Comparison of ENCODE assay signal across 23 cellular contexts in the genomic region with DNA sequence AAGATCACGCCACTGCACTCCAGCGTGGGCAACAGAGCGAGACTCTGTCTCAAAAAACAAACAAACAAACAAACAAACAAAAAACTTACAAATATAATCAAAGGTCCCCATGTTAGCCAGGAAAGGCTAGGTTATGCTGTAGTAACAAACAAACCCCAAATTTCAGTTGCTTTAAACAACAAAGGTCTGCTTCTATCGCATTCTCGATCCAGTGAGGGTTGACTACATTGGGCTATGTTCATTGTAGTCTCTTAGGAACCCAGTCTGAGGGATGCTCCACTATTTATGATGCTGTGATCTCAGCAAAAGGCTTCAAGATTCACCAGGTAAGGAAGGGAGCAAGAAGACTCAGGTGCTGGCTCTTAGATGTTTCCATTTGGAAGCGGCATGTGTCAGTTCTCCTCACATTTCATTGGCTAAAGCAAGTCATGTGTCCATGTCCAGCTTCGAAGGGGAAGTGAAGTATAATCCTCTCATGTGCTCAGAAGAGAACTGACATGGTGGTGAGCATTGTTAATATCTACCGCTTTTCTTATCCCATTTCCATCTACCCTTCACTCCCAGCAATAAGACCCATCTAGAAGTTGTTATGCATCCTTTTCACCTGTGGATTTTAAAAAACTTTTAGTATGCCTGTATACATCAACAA. TPM values are rescaled to one million over a fixed set of nuclear protein-coding genes. Genes with fewer than 3 reads are reported as not detected.
DNase-seq lines count a peak whose midpoint lies in the region; ATAC-seq, FAIRE-seq and TF ChIP-seq lines count a peak whose summit lies in the region.
"Had no signal": no experiment of that assay in that cellular context is flagged by ENCODE, and none has a peak within 500 bp of the region (broad histone marks: within the 10 kb centered on the region; RNA-seq: fewer than 3 reads in every experiment).

No MANE protein-coding gene starts in this region.

- no peaks in the 10 kb centered on the region for H3F3A ChIP-seq in GM23338 (replicated peaks; ENCODE audit: low read depth)

- H3K79me2 ChIP-seq in GM23338 (replicated peaks; ENCODE audit: insufficient read depth), result no peaks in the 10 kb centered on the region
- H3K79me2 ChIP-seq in K562 (ENCODE audit: control insufficient read depth, insufficient read depth, low read length), result no peaks in the 10 kb centered on the region

- no peak overlapping the region for H3K27ac Mint-ChIP-seq in GM23338
- H3K27ac Mint-ChIP-seq in activated CD8-positive, alpha-beta memory T cell treated with anti-CD3 and anti-CD28 coated beads, Interleukin-2, amount 10 ng/mL, durations not matched to agents 7 days and 5 days, result no peak overlapping the region
- H3K27ac Mint-ChIP-seq: CD8-positive, alpha-beta T cell; IgD-negative memory B cell had no signal

- no TSS peak for BruUV-seq in K562 (replicated peaks; lab: Mats Ljungman, UMichigan)

- intact Hi-C loops in K562 (cut with micrococcal nuclease), result no loop called here

- no peak for ATAC-seq in A549
- no peak for ATAC-seq in GM23338
- ATAC-seq in K562, result peak; percentile 71; the same call in 2 of the 3 replicates
- ATAC-seq in activated CD8-positive, alpha-beta memory T cell treated with anti-CD3 and anti-CD28 coated beads, Interleukin-2, amount 10 ng/mL, durations not matched to agents 7 days and 5 days, result no peak
- ATAC-seq: CD8-positive, alpha-beta T cell had no signal

- no peak overlapping the region for H3K27ac ChIP-seq in A549
- H3K27ac ChIP-seq in GM23338 (ENCODE audit: low read depth), result no peak overlapping the region
- H3K27ac ChIP-seq in K562 (ENCODE audit: extremely low read depth, low read depth, low read length), result no peak overlapping the region
- no peak overlapping the region for H3K27ac ChIP-seq in substantia nigra (ENCODE audit: low read depth, low read length, poor library complexity, severe bottlenecking)
- H3K27ac ChIP-seq: C4-2B, HL-60 had no signal

- no peaks in the 10 kb centered on the region for H3K36me3 Mint-ChIP-seq in GM23338 (ENCODE audit: low read depth)
- H3K36me3 Mint-ChIP-seq in activated CD8-positive, alpha-beta memory T cell treated with anti-CD3 and anti-CD28 coated beads, Interleukin-2, amount 10 ng/mL, durations not matched to agents 7 days and 5 days, result no peaks in the 10 kb centered on the region
- H3K36me3 Mint-ChIP-seq: CD8-positive, alpha-beta T cell; IgD-negative memory B cell had no signal

- H3K4me3 ChIP-seq in A549, result no peak overlapping the region
- no peak overlapping the region for H3K4me3 ChIP-seq in GM23338
- H3K4me3 ChIP-seq in K562, result no peak overlapping the region

- peaks cover 1% of the 10 kb centered on the region for H3K27me3 Mint-ChIP-seq in GM23338 (ENCODE audit: insufficient read depth, low read depth, poor library complexity)
- peaks cover 26% of the 10 kb centered on the region for H3K27me3 Mint-ChIP-seq in activated CD8-positive, alpha-beta memory T cell treated with anti-CD3 and anti-CD28 coated beads, Interleukin-2, amount 10 ng/mL, durations not matched to agents 7 days and 5 days
- H3K27me3 Mint-ChIP-seq: IgD-negative memory B cell had no signal

- no peaks in the 10 kb centered on the region for H3K4me1 ChIP-seq in A549
- no peaks in the 10 kb centered on the region for H3K4me1 ChIP-seq in GM23338 (ENCODE audit: insufficient read depth)
- H3K4me1 ChIP-seq in K562 (replicated peaks in 1 of 2; ENCODE audit: control insufficient read depth in 2 of 2, insufficient read depth in 2 of 2, low read length in 2 of 2), result no peaks in the 10 kb centered on the region; a peak in 1 of 5 replicates
- H3K4me1 ChIP-seq: BE2C had no signal

- no peaks in the 10 kb centered on the region for H3K9me2 ChIP-seq in GM23338 (ENCODE audit: insufficient read depth)

- H3K36me3 ChIP-seq in GM23338 (ENCODE audit: insufficient read depth) (no peaks in the 10 kb centered on the region), K562 (ENCODE audit: control insufficient read depth, insufficient read depth, low read length) (no peaks in the 10 kb centered on the region)
- H3K36me3 ChIP-seq: BE2C had no signal

- no peak overlapping the region for H3K9ac ChIP-seq in K562 (ENCODE audit: insufficient read depth in 1 of 2, low read depth in 2 of 2, low read length in 2 of 2)

- H4K20me1 ChIP-seq in GM23338 (replicated peaks; ENCODE audit: insufficient read depth), result no peaks in the 10 kb centered on the region
- no peaks in the 10 kb centered on the region for H4K20me1 ChIP-seq in K562 (replicated peaks; ENCODE audit: control insufficient read depth, insufficient read depth, low read length)

- TF ChIP-seq POLR2A in A549 (IDR thresholded peaks at IDR 0.05; ENCODE audit: low read length), result no peak
- no peak for TF ChIP-seq POLR2A in K562 (conservative IDR thresholded peaks at IDR 0.05)

- FAIRE-seq in A549 (lab: Jason Lieb, UNC) (no peak), K562 (lab: Jason Lieb, UNC) (peak; percentile 78)
- FAIRE-seq: A204.1, D721Med, G401.6, GM12891, GM19239, H54 had no signal

- WGBS in A549 (ENCODE audit: missing lambda C conversion rate), result 82% methylated on average over 8 of the region's 8 CpGs
- 46% methylated on average over 8 of the region's 8 CpGs for WGBS in K562 (ENCODE audit: insufficient coverage, low coverage, missing lambda C conversion rate)

- peak overlapping the region; percentile 3; the same call in 1 of the 2 replicates for H2AFZ ChIP-seq in GM23338
- peak overlapping the region; percentile 81 for H2AFZ ChIP-seq in K562 (ENCODE audit: low read depth, low read length)

- CTCF ChIA-PET in A549 (lab: Yijun Ruan, JAX) (interaction anchor here (1.1 kb wide), 1 partner anchor 81 kb away, joined by 4 read pairs; no protein-coding TSS in a partner anchor), K562 (lab: Yijun Ruan, JAX; ENCODE audit: low intra/inter-chr PET ratio) (no interaction called here)
- CTCF ChIA-PET in activated CD8-positive, alpha-beta memory T cell treated with anti-CD3 and anti-CD28 coated beads, Interleukin-2, amount 10 ng/mL, durations not matched to agents 7 days and 5 days (lab: Charles Lee), result no interaction called here

- no peaks in the 10 kb centered on the region for H3K4me1 Mint-ChIP-seq in GM23338
- H3K4me1 Mint-ChIP-seq in activated CD8-positive, alpha-beta memory T cell treated with anti-CD3 and anti-CD28 coated beads, Interleukin-2, amount 10 ng/mL, durations not matched to agents 7 days and 5 days, result peaks cover 2% of the 10 kb centered on the region

- DNase-seq in A549 (ENCODE audit: low read depth in 1 of 2, low spot score in 1 of 2), result no peak
- DNase-seq in GM23338 (ENCODE audit: low spot score), result no peak
- peak; percentile 31 for DNase-seq in MV-4-11 (lab: John Stamatoyannopoulos, UW)
- DNase-seq in K562 (ENCODE audit: extremely low read depth in 1 of 4, low spot score in 3 of 4), result peak in 1 of 4 experiments; percentile 40
- no peak for DNase-seq in inferior parietal cortex (ENCODE audit: extremely low spot score)
- DNase-seq in substantia nigra (lab: John Stamatoyannopoulos, UW), result no peak
- no peak for DNase-seq in anterior cingulate cortex (lab: John Stamatoyannopoulos, UW)
- no peak for DNase-seq in activated CD8-positive, alpha-beta memory T cell treated with anti-CD3 and anti-CD28 coated beads, Interleukin-2, amount 10 ng/mL, durations not matched to agents 7 days and 5 days
- DNase-seq: BE2C; CD8-positive, alpha-beta T cell; COR-L47; DMS153; DMS79 treated with DMSO at 0.1 percent for 48 hours; EL had no signal

- 0 out of 3 replicates have a peak, but pooled peaks cover 4% of the 10 kb centered on the region for H3K9me3 ChIP-seq in A549
- H3K9me3 ChIP-seq in K562 (replicated peaks; ENCODE audit: control insufficient read depth, insufficient read depth, low read depth, low read length), result no peaks in the 10 kb centered on the region
- H3K9me3 ChIP-seq: BE2C had no signal

- no peak overlapping the region for H3K4me3 Mint-ChIP-seq in GM23338
- no peak overlapping the region for H3K4me3 Mint-ChIP-seq in activated CD8-positive, alpha-beta memory T cell treated with anti-CD3 and anti-CD28 coated beads, Interleukin-2, amount 10 ng/mL, durations not matched to agents 7 days and 5 days
- H3K4me3 Mint-ChIP-seq: CD8-positive, alpha-beta T cell; IgD-negative memory B cell had no signal

- TF ChIP-seq EP300 in A549 (IDR thresholded peaks at IDR 0.05) (no peak), K562 (IDR thresholded peaks at IDR 0.05; ENCODE audit: low read length) (no peak)

- TF ChIP-seq RAD21 in A549 (conservative IDR thresholded peaks at IDR 0.05 in 1 of 2, IDR thresholded peaks at IDR 0.05 in 1 of 2), result no peak
- TF ChIP-seq RAD21 in K562 (CRISPR knock-in tag; conservative IDR thresholded peaks at IDR 0.05 in 1 of 2, IDR thresholded peaks at IDR 0.05 in 1 of 2), result no peak

- TF ChIP-seq CTCF in A549 (IDR thresholded peaks at IDR 0.05) (no peak), GM23338 (conservative IDR thresholded peaks at IDR 0.05; ENCODE audit: low read depth in 2 of 2) (no peak), K562 (IDR thresholded peaks at IDR 0.05 in 2 of 3, conservative IDR thresholded peaks at IDR 0.05 in 1 of 3; ENCODE audit: insufficient read depth in 2 of 3, low read depth in 1 of 3, low read length in 3 of 3) (no peak)

- no peaks in the 10 kb centered on the region for H3K9me1 ChIP-seq in K562 (ENCODE audit: control insufficient read depth, insufficient read depth, low read length)

- H3K27me3 ChIP-seq in GM23338 (ENCODE audit: insufficient read depth) (no peaks in the 10 kb centered on the region), K562 (ENCODE audit: control insufficient read depth in 2 of 2, insufficient read depth in 2 of 2, low read length in 2 of 2) (no peaks in the 10 kb centered on the region; a peak in 1 of 5 replicates)
- H3K27me3 ChIP-seq: BE2C had no signal

- in situ Hi-C loops in K562 (cut with MboI), result no loop called here

- H3K4me2 ChIP-seq in A549 (no peak overlapping the region), GM23338 (no peak overlapping the region), K562 (ENCODE audit: insufficient read depth, low read length) (peak overlapping the region; percentile 6; the same call in 1 of the 2 replicates)

- no peaks in the 10 kb centered on the region for H3K9me3 Mint-ChIP-seq in GM23338
- no peaks in the 10 kb centered on the region for H3K9me3 Mint-ChIP-seq in activated CD8-positive, alpha-beta memory T cell treated with anti-CD3 and anti-CD28 coated beads, Interleukin-2, amount 10 ng/mL, durations not matched to agents 7 days and 5 days (ENCODE audit: low read depth)

- POLR2A ChIA-PET in A549 (lab: Yijun Ruan, JAX), result no interaction called here
- POLR2A ChIA-PET in K562 (lab: Yijun Ruan, JAX), result interaction anchor here (1.4 kb wide), 1 partner anchor 21 kb away, joined by 4 read pairs; no protein-coding TSS in a partner anchor

RNA-seq across cellular contexts. Expression of a gene that starts 26.5 kb away (rescaled TPM):
- polyA plus RNA-seq in A549 (2011; rRNA removed) (33.7 and 38.7 TPM in 2 replicates), A549 (2017; fragmentation: RNase III; extraction: RNeasy Plus Mini Kit Qiagen cat#74134 plus additional on column Dnase treatment) (26.1 to 38.6 TPM (median 29.8 TPM) in 3 replicates), GM23338 (2016; fragmentation: Nextera tagmentation; extraction: Ambion mirVana) (6.5 and 8.1 TPM in 2 replicates), K562 (2011; rRNA removed) (12.1 and 27.8 TPM in 2 replicates), K562 (2014; fragmentation: Illumina TruSeq; extraction: Trizol) (12.5 and 12.9 TPM in 2 replicates), K562 (2014; fragmentation: Nextera tagmentation; extraction: Ambion mirVana) (1 to 10 TPM; 3.1 to 3.5 TPM), K562 (2014; rRNA removed) (9.5 and 13.1 TPM in 2 replicates)
- polyA plus RNA-seq in A549 (2012; cell fraction: cytosol; rRNA removed), result 52.0 and 59.5 TPM in 2 replicates
- 64.3 and 69.2 TPM in 2 replicates for polyA plus RNA-seq in A549 (2012; cell fraction: nucleus; rRNA removed)
- 49.7 and 58.1 TPM in 2 replicates for polyA minus RNA-seq in A549 (2011; rRNA and poly(A)+ RNA removed)
- total RNA-seq in GM23338 (2014; rRNA removed; shearing (Covaris generic)), result 10.4 and 11.2 TPM in 2 replicates
- 11.0 and 26.4 TPM in 2 replicates for total RNA-seq in K562 (2011; cell fraction: chromatin; rRNA removed; ENCODE audit: low replicate concordance)
- total RNA-seq in K562 (2011; cell fraction: nucleolus; rRNA removed), result 6.4 and 7.7 TPM in 2 replicates
- total RNA-seq in K562 (2011; cell fraction: nucleoplasm; rRNA removed), result 8.4 and 9.9 TPM in 2 replicates
- total RNA-seq in K562 (2014; rRNA removed) (8.0 and 11.4 TPM in 2 replicates), K562 (2014; rRNA removed; fragmentation: Illumina TruSeq; extraction: Trizol) (6.1 and 6.9 TPM in 2 replicates), K562 (2015; rRNA removed; fragmentation: Illumina TruSeq; extraction: Trizol) (7.9 and 8.4 TPM in 2 replicates), K562 (2021) (19.0 and 19.7 TPM in 2 replicates)
- polyA plus RNA-seq in K562 (2011; cell fraction: cytosol; rRNA removed), result 20.4 and 25.6 TPM in 2 replicates
- polyA plus RNA-seq in K562 (2011; cell fraction: nucleus; rRNA removed), result 13.6 and 24.6 TPM in 2 replicates
- polyA plus RNA-seq in K562 (2012), result 8.5 and 12.5 TPM in 2 replicates
- 24.9 and 49.3 TPM in 2 replicates for polyA minus RNA-seq in K562 (2011; rRNA and poly(A)+ RNA removed)
- polyA minus RNA-seq in K562 (2011; cell fraction: cytosol; rRNA and poly(A)+ RNA removed), result 10.0 and 18.9 TPM in 2 replicates
- 4.8 and 27.3 TPM in 2 replicates for polyA minus RNA-seq in K562 (2011; cell fraction: nucleus; rRNA and poly(A)+ RNA removed)
- 10 to 100 TPM in 1 of 2 experiments, 1 to 10 TPM in 1; 6.3 to 10.9 TPM for total RNA-seq in activated CD8-positive, alpha-beta memory T cell treated with anti-CD3 and anti-CD28 coated beads, Interleukin-2, amount 10 ng/mL, durations not matched to agents 7 days and 5 days
